ENCODE assay signal across 11 cellular contexts in genomic region chr4:98448923-98449322, GRCh38.
A peak's percentile ranks its signal among the peaks of the same experiment; 100 is the strongest.
DNase-seq lines count a peak whose midpoint lies in the region; ATAC-seq and TF ChIP-seq lines count a peak whose summit lies in the region.
"Had no signal": no experiment of that assay in that cellular context is flagged by ENCODE, and none has a peak within 500 bp of the region (broad histone marks: within the 10 kb centered on the region; RNA-seq: fewer than 3 reads in every experiment).

No MANE protein-coding gene starts in this region.

- TF ChIP-seq CTCF in fibroblast of villous mesenchyme (IDR thresholded peaks at IDR 0.05; ENCODE audit: insufficient read depth, low read depth, low read length): no peak
- TF ChIP-seq CTCF in dorsolateral prefrontal cortex (IDR thresholded peaks at IDR 0.05 in 54 of 56, conservative IDR thresholded peaks at IDR 0.05 in 2 of 56; ENCODE audit: low read depth in 1 of 56, partially characterized antibody in 56 of 56): no peak

- H3K27ac ChIP-seq in dorsolateral prefrontal cortex: no peak overlapping the region
- H3K27ac ChIP-seq: right lobe of liver had no signal

- H3K4me3 ChIP-seq in fibroblast of villous mesenchyme (ENCODE audit: low read depth, low read length): no peak overlapping the region
- H3K4me3 ChIP-seq in dorsolateral prefrontal cortex: no peak overlapping the region
- H3K4me3 ChIP-seq: right lobe of liver had no signal

- no peaks in the 10 kb centered on the region for H3K27me3 ChIP-seq in dorsolateral prefrontal cortex
- H3K27me3 ChIP-seq: right lobe of liver had no signal

- DNase-seq in DMS 273 (lab: John Stamatoyannopoulos, UW; ENCODE audit: unreplicated experiment) (peak; percentile 45), LHCN-M2 (ENCODE audit: low read depth) (peak; percentile 99), fibroblast of villous mesenchyme (ENCODE audit: low read depth) (peak; percentile 60), NCI-H128 (lab: John Stamatoyannopoulos, UW; ENCODE audit: unreplicated experiment) (no peak), hypothalamus (lab: John Stamatoyannopoulos, UW) (no peak), dorsolateral prefrontal cortex (no peak), HuH-7.5 (ENCODE audit: low spot score) (no peak)
- DNase-seq: left colon, NCI-H226, right lobe of liver had no signal

- intact Hi-C loops in dorsolateral prefrontal cortex (cut with DNase I): no loop called here

- ATAC-seq in GM18909 (IDR thresholded peaks at IDR 0.05; ENCODE audit: poor library complexity, unreplicated experiment): peak; percentile 57
- ATAC-seq: left colon had no signal

Comparison
In these comparisons a context has a peak if more than half of its experiments do, and no peak if none do; other contexts are left out.
1. DNase-seq: peak in DMS 273 (single experiment), LHCN-M2 (single experiment) and fibroblast of villous mesenchyme (single experiment); none in NCI-H128 (single experiment), hypothalamus (0 of 51), dorsolateral prefrontal cortex (0 of 10) and HuH-7.5 (single experiment).